In the genomic region with DNA sequence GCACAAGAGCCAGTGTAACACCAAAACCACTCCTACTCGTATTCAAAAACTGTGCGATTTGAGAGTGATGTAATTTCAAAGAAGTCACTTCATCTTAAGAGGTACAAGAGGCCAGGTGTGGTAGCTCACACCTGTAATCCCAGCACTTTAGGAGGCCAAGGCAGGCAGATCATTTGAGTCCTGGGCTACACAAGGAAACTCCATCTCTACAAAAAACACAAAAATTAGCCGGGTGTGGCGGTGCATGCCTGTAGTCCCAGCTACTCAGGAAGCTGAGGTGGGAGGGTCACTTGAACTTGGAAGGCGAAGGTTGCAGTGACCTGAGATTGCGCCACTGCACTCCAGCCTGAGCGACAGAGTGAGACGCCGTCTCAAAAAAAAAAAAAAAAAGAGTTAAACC, we compare ENCODE assay signal across 2 cellular contexts.
TF ChIP-seq lines count a peak whose summit lies in the region.

No MANE protein-coding gene starts in this region.

TF ChIP-seq in GM12878, 131 proteins besides CTCF, POLR2A, EP300 and RAD21:
- 0 out of 2 replicates have a peak, but pooled peaks have one; percentile 52 for TF ChIP-seq HDGF (IDR thresholded peaks at IDR 0.05)

TF ChIP-seq in HepG2, 621 proteins besides CTCF, POLR2A, EP300 and RAD21:
- TF ChIP-seq, protein P1, sequence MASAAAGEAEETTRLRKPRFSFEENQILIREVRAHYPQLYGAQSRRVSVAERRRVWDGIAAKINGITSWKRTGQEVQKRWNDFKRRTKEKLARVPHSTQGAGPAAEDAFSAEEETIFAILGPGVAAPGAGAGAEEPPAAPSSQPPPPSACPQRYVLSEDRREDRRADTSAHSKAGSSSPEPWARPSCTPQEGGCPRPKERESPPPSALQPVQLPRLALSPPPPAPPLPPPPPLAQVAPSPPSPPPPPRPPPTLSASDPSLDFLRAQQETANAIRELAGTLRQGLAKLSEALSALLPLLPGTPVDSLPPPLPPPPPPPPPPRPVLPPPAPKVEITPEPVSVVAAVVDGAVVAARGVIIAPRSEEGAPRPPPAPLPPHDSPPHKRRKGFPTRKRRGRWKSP (CRISPR knock-in tag; IDR thresholded peaks at IDR 0.05), result 0 out of 2 replicates have a peak, but pooled peaks have one; percentile 5
